In the genomic region with DNA sequence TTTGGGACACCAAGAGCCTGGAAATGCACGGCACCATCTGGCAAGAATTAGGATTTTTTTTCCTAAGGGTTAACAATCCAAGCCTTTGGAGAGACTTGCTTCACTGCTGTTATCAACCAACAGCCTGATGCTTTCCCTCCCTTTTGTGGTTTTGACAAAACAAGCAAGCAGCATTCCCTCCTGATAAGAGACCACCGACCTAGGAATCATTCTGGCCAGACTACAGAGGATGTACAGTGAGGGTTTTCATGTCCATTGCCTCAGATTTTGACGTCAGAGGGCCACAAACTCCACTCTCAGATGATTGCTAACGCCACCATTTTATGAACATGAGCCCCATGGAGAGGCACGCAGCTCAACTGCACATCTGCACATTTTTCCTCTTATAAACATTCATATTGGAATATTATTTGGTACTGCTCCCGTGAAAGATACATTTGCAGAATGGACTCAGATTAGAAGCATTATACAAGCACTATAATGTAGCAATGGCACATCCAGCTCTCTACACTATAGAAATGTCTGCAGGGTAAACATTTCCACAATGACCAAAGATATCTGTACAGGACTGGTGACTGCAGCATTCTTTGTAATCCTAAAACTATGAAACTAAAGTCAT, we compare ENCODE assay signal across 1 cellular context. TPM values are rescaled to one million over a fixed set of nuclear protein-coding genes. Genes with fewer than 3 reads are reported as not detected.
"Had no signal": no experiment of that assay in that cellular context is flagged by ENCODE, and none has a peak within 500 bp of the region (broad histone marks: within the 10 kb centered on the region; RNA-seq: fewer than 3 reads in every experiment).

No MANE protein-coding gene starts in this region.

RNA-seq across cellular contexts. Expression of gene RNU1-1, which starts 5.4 kb away (rescaled TPM):
- polyA plus RNA-seq: IgD-negative memory B cell had no signal
